1 cellular context compared by ENCODE assay signal in genomic region chr2:216498418-216499413, GRCh38.
TF ChIP-seq lines count a peak whose summit lies in the region.

TSS of gene RPL37A (plus strand) at chr2:216498844. CDS start at chr2:216498875, 31 bp downstream.

TF ChIP-seq in HepG2, 621 proteins besides CTCF, POLR2A, EP300 and RAD21 (continued from another document and continues in another):
- TF ChIP-seq ZNF414 (CRISPR knock-in tag; IDR thresholded peaks at IDR 0.05) (peak; percentile 89), HCFC1 (IDR thresholded peaks at IDR 0.05; ENCODE audit: low read depth, low read length) (peak; percentile 68), GLI4 (CRISPR knock-in tag; IDR thresholded peaks at IDR 0.05; ENCODE audit: borderline replicate concordance) (peak; percentile 96; the same call in 1 of the 2 replicates), ZNF782 (CRISPR knock-in tag; IDR thresholded peaks at IDR 0.05; ENCODE audit: borderline replicate concordance) (peak; percentile 95), HIVEP1 (CRISPR knock-in tag; IDR thresholded peaks at IDR 0.05) (peak; percentile 96), REST (IDR thresholded peaks at IDR 0.05; ENCODE audit: borderline replicate concordance in 1 of 2, low read depth in 1 of 2, low read length in 2 of 2) (peak in 1 of 2 experiments; percentile 87; a peak in 2 of 4 replicates), MEF2D (CRISPR knock-in tag; IDR thresholded peaks at IDR 0.05) (peak; percentile 95), CREB1 (IDR thresholded peaks at IDR 0.05) (peak; percentile 22; the same call in 1 of the 2 replicates), CREB1 (CRISPR knock-in tag; IDR thresholded peaks at IDR 0.05) (peak; percentile 81), PRDM15 (CRISPR knock-in tag; IDR thresholded peaks at IDR 0.05) (no peak), IKZF4 (CRISPR knock-in tag; IDR thresholded peaks at IDR 0.05; ENCODE audit: borderline replicate concordance, low read depth, not compliant biosample characterization) (no peak), ZNF333 (CRISPR knock-in tag; IDR thresholded peaks at IDR 0.05; ENCODE audit: borderline replicate concordance) (peak; percentile 90; the same call in 1 of the 2 replicates), STAT5B (CRISPR knock-in tag; IDR thresholded peaks at IDR 0.05) (peak; percentile 9; the same call in 1 of the 2 replicates), ZNF318 (CRISPR knock-in tag; IDR thresholded peaks at IDR 0.05) (peak; percentile 78; the same call in 1 of the 2 replicates), ZNF788 (CRISPR knock-in tag; IDR thresholded peaks at IDR 0.05; ENCODE audit: borderline replicate concordance) (peak; percentile 97), ZUFSP (CRISPR knock-in tag; IDR thresholded peaks at IDR 0.05; ENCODE audit: borderline replicate concordance) (no peak), SOX13 (IDR thresholded peaks at IDR 0.05) (peak; percentile 64; the same call in 1 of the 2 replicates), SOX13 (CRISPR knock-in tag; conservative IDR thresholded peaks at IDR 0.05 in 1 of 2, IDR thresholded peaks at IDR 0.05 in 1 of 2) (peak in 1 of 2 experiments; percentile 27; a peak in 2 of 4 replicates), PHF8 (CRISPR knock-in tag; IDR thresholded peaks at IDR 0.05) (peak; percentile 99), ZNF678 (CRISPR knock-in tag; IDR thresholded peaks at IDR 0.05) (peak; percentile 97), ZNF749 (CRISPR knock-in tag; IDR thresholded peaks at IDR 0.05; ENCODE audit: borderline replicate concordance) (peak; percentile 92; the same call in 1 of the 2 replicates), DDIT3 (CRISPR knock-in tag; IDR thresholded peaks at IDR 0.05) (no peak), CENPT (CRISPR knock-in tag; IDR thresholded peaks at IDR 0.05; ENCODE audit: low read depth) (peak; percentile 84; the same call in 1 of the 2 replicates), SNAPC4 (CRISPR knock-in tag; IDR thresholded peaks at IDR 0.05) (peak; percentile 92), ZFP1 (CRISPR knock-in tag; IDR thresholded peaks at IDR 0.05) (peak; percentile 89; the same call in 1 of the 2 replicates), ZNF550 (CRISPR knock-in tag; IDR thresholded peaks at IDR 0.05; ENCODE audit: borderline replicate concordance) (0 out of 2 replicates have a peak, but pooled peaks have one; percentile 35), FIP1L1 (IDR thresholded peaks at IDR 0.05; ENCODE audit: borderline replicate concordance, insufficient read depth, low read depth, low read length) (peak; percentile 94; the same call in 1 of the 2 replicates), ZNF674 (CRISPR knock-in tag; IDR thresholded peaks at IDR 0.05; ENCODE audit: low read depth) (peak; percentile 91; the same call in 1 of the 2 replicates), ARID2 (CRISPR knock-in tag; IDR thresholded peaks at IDR 0.05; ENCODE audit: borderline replicate concordance) (peak; percentile 94), WIZ (CRISPR knock-in tag; IDR thresholded peaks at IDR 0.05) (peak; percentile 97), YEATS2 (CRISPR knock-in tag; IDR thresholded peaks at IDR 0.05; ENCODE audit: borderline replicate concordance) (peak; percentile 100)
